1 cellular context compared by ENCODE assay signal in genomic region chr12:117466677-117467362, GRCh38.
TF ChIP-seq lines count a peak whose summit lies in the region.

No MANE protein-coding gene starts in this region.

TF ChIP-seq in HepG2, 621 proteins besides CTCF, POLR2A, EP300 and RAD21 (continued from another document and continues in another):
- TF ChIP-seq REST (IDR thresholded peaks at IDR 0.05; ENCODE audit: borderline replicate concordance in 1 of 2, low read depth in 1 of 2, low read length in 2 of 2), result no peak
- no peak for TF ChIP-seq NFIC (IDR thresholded peaks at IDR 0.05; ENCODE audit: low read length)
- TF ChIP-seq ZSCAN29 (CRISPR knock-in tag; conservative IDR thresholded peaks at IDR 0.05), result no peak
- no peak for TF ChIP-seq GLI4 (CRISPR knock-in tag; IDR thresholded peaks at IDR 0.05; ENCODE audit: borderline replicate concordance)
- no peak for TF ChIP-seq ZNF350 (CRISPR knock-in tag; IDR thresholded peaks at IDR 0.05; ENCODE audit: borderline replicate concordance, low read depth)
- TF ChIP-seq NR2F1 (CRISPR knock-in tag; IDR thresholded peaks at IDR 0.05), result peak; percentile 78 to 94
- no peak for TF ChIP-seq MXD3 (CRISPR knock-in tag; IDR thresholded peaks at IDR 0.05)
- no peak for TF ChIP-seq ZNF329 (CRISPR knock-in tag; IDR thresholded peaks at IDR 0.05; ENCODE audit: low read depth)
- no peak for TF ChIP-seq NFAT5 (CRISPR knock-in tag; IDR thresholded peaks at IDR 0.05)
- TF ChIP-seq RFXAP (CRISPR knock-in tag; IDR thresholded peaks at IDR 0.05; ENCODE audit: borderline replicate concordance), result no peak
- TF ChIP-seq ZFAT (CRISPR knock-in tag; conservative IDR thresholded peaks at IDR 0.05), result no peak
- TF ChIP-seq ZNF850 (CRISPR knock-in tag; conservative IDR thresholded peaks at IDR 0.05), result no peak
- TF ChIP-seq TBX2 (CRISPR knock-in tag; IDR thresholded peaks at IDR 0.05; ENCODE audit: borderline replicate concordance), result no peak
- 0 out of 2 replicates have a peak, but pooled peaks have one; percentile 32 for TF ChIP-seq ZFP91 (CRISPR knock-in tag; IDR thresholded peaks at IDR 0.05; ENCODE audit: borderline replicate concordance)
- TF ChIP-seq DZIP1 (CRISPR knock-in tag; IDR thresholded peaks at IDR 0.05), result no peak
- peak; percentile 47 for TF ChIP-seq XRCC5 (optimal IDR thresholded peaks at IDR 0.05; ENCODE audit: low read length)
- TF ChIP-seq ZUFSP (CRISPR knock-in tag; IDR thresholded peaks at IDR 0.05; ENCODE audit: borderline replicate concordance), result no peak
- no peak for TF ChIP-seq ZNF713 (CRISPR knock-in tag; IDR thresholded peaks at IDR 0.05)
- peak; percentile 70 for TF ChIP-seq HNF4G (IDR thresholded peaks at IDR 0.05; ENCODE audit: borderline replicate concordance, low read depth, low read length)
- TF ChIP-seq HNF4G (CRISPR knock-in tag; IDR thresholded peaks at IDR 0.05; ENCODE audit: borderline replicate concordance, low read depth), result peak; percentile 83; the same call in 1 of the 2 replicates
- peak; percentile 75 for TF ChIP-seq NR2C2 (CRISPR knock-in tag; IDR thresholded peaks at IDR 0.05; ENCODE audit: borderline replicate concordance)
- TF ChIP-seq ZSCAN30 (CRISPR knock-in tag; IDR thresholded peaks at IDR 0.05), result no peak
- peak; percentile 28; the same call in 1 of the 2 replicates for TF ChIP-seq HOXA3 (CRISPR knock-in tag; IDR thresholded peaks at IDR 0.05)
- TF ChIP-seq THRA (CRISPR knock-in tag; IDR thresholded peaks at IDR 0.05; ENCODE audit: borderline replicate concordance), result peak; percentile 59; the same call in 1 of the 2 replicates
- TF ChIP-seq AGO1 (IDR thresholded peaks at IDR 0.05; ENCODE audit: low read depth, low read length, poor library complexity, severe bottlenecking), result no peak
- no peak for TF ChIP-seq SMARCC2 (IDR thresholded peaks at IDR 0.05)
- TF ChIP-seq ETV5 (CRISPR knock-in tag; IDR thresholded peaks at IDR 0.05; ENCODE audit: borderline replicate concordance), result no peak
- TF ChIP-seq ZNF3 (CRISPR knock-in tag; IDR thresholded peaks at IDR 0.05), result no peak
- no peak for TF ChIP-seq MTF1 (CRISPR knock-in tag; IDR thresholded peaks at IDR 0.05)
- TF ChIP-seq NR2F2 (IDR thresholded peaks at IDR 0.05; ENCODE audit: borderline replicate concordance, low read depth), result 0 out of 2 replicates have a peak, but pooled peaks have one; percentile 22
- TF ChIP-seq ZNF256 (CRISPR knock-in tag; conservative IDR thresholded peaks at IDR 0.05), result no peak
- TF ChIP-seq TFE3 (CRISPR knock-in tag; IDR thresholded peaks at IDR 0.05), result 0 out of 2 replicates have a peak, but pooled peaks have one; percentile 31
- TF ChIP-seq ZNF777 (CRISPR knock-in tag; IDR thresholded peaks at IDR 0.05), result no peak
